In the genomic region with DNA sequence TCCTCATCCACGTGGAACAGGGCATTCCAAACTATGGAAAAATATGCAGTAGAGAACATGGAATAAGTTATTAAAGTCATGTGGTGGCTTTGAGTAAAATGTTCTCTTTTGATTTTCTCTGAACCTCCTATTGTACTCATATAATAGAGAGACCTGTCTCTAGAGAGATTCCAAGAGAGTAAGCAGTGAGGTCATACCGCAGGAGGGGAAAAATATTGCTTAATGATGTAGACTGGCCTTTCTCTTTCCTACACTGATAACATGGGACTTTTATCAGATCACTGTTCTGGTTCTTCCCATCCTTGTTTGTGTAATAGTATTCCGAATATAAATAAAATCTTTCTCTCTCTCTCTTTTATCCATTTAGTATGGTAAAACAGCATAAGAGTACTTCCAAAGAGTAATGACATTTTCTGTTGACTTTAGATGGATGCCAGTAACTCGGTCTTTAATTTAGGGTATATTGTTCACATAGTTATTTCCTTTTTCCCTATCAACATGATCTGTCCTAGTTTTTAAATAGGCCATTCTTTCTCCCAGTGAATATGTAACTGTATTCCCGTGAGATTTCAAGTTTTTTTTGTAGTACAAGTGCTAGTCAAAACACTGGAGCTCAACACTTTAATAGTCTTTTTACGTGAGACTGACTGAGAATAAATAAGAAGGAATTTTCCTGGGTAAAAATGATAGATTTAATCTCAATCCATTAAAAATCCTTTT, we compare ENCODE assay signal across 17 cellular contexts.
A peak's percentile ranks its signal among the peaks of the same experiment; 100 is the strongest.
DNase-seq lines count a peak whose midpoint lies in the region; ATAC-seq and TF ChIP-seq lines count a peak whose summit lies in the region.
"Had no signal": no experiment of that assay in that cellular context is flagged by ENCODE, and none has a peak within 500 bp of the region (broad histone marks: within the 10 kb centered on the region; RNA-seq: fewer than 3 reads in every experiment).

No MANE protein-coding gene starts in this region.

- H3K27ac Mint-ChIP-seq in H9 (no peak overlapping the region), natural killer cell (no peak overlapping the region)
- H3K27ac Mint-ChIP-seq: CD4-positive, alpha-beta memory T cell had no signal

- H3K14ac ChIP-seq in H9 (ENCODE audit: insufficient read depth, low read length) = no peak overlapping the region

- no peak overlapping the region for H2BK12ac ChIP-seq in H9 (ENCODE audit: insufficient read length, low read depth, low read length)

- ATAC-seq in HG02642 (IDR thresholded peaks at IDR 0.05; ENCODE audit: poor library complexity, unreplicated experiment) (no peak), natural killer cell (no peak)

- no peak overlapping the region for H3T11ph ChIP-seq in H9 (ENCODE audit: low read length)

- no peak overlapping the region for H3K18ac ChIP-seq in H9 (ENCODE audit: insufficient read length, low read depth, low read length)

- intact Hi-C loops in left ventricle myocardium inferior (cut with micrococcal nuclease) = no loop called here
- intact Hi-C loops in natural killer cell (cut with micrococcal nuclease) = no loop called here

- peak overlapping the region; percentile 64 for H3K27ac ChIP-seq in VCaP
- peak overlapping the region; percentile 18 for H3K27ac ChIP-seq in left ventricle myocardium inferior (replicated peaks)
- H3K27ac ChIP-seq in H9 (ENCODE audit: insufficient read length, low read depth, low read length) = no peak overlapping the region

- H3K27me3 Mint-ChIP-seq in H9 (ENCODE audit: low read depth) (no peaks in the 10 kb centered on the region), natural killer cell (ENCODE audit: low read depth in 2 of 2) (no peaks in the 10 kb centered on the region)

- H3K4ac ChIP-seq in H9 (ENCODE audit: low read depth, low read length) = no peak overlapping the region

- peaks cover 16% of the 10 kb centered on the region in 2 experiments for H3K4me1 Mint-ChIP-seq in H9
- no peaks in the 10 kb centered on the region for H3K4me1 Mint-ChIP-seq in natural killer cell
- H3K4me1 Mint-ChIP-seq: CD4-positive, alpha-beta memory T cell had no signal

- H4K91ac ChIP-seq in H9 (ENCODE audit: insufficient read length, low read depth, low read length) = no peak overlapping the region

- H3K27me3 ChIP-seq in left ventricle myocardium inferior (ENCODE audit: low read depth) (no peaks in the 10 kb centered on the region), H9 (ENCODE audit: insufficient read depth, low read length) (no peaks in the 10 kb centered on the region)

- no peak overlapping the region for H2BK120ac ChIP-seq in H9 (ENCODE audit: low read depth, low read length, poor library complexity, severe bottlenecking)

- no peak overlapping the region for H3K56ac ChIP-seq in H9 (ENCODE audit: insufficient read length, low read depth, low read length)

- H3K23me2 ChIP-seq in H9 (ENCODE audit: insufficient read length, low read depth, low read length, poor library complexity, severe bottlenecking) = no peaks in the 10 kb centered on the region

- no peaks in the 10 kb centered on the region for H3K79me1 ChIP-seq in H9 (ENCODE audit: insufficient read depth, low read depth, low read length, poor library complexity, severe bottlenecking)

- no peak overlapping the region for H2AFZ ChIP-seq in H9 (ENCODE audit: low read length)

- H3K9me3 ChIP-seq in left ventricle myocardium inferior (replicated peaks) (peaks cover 11% of the 10 kb centered on the region), H9 (ENCODE audit: control insufficient read depth, low read depth, low read length) (no peaks in the 10 kb centered on the region)

- no peak overlapping the region for H4K5ac ChIP-seq in H9 (ENCODE audit: insufficient read length, low read depth, low read length)

- no peak for TF ChIP-seq CTCF in LNCaP clone FGC (IDR thresholded peaks at IDR 0.05; ENCODE audit: control insufficient read depth, extremely low read depth, insufficient read depth)
- TF ChIP-seq CTCF in VCaP (conservative IDR thresholded peaks at IDR 0.05) = no peak
- no peak for TF ChIP-seq CTCF in fibroblast of mammary gland (conservative IDR thresholded peaks at IDR 0.05; ENCODE audit: control insufficient read depth, insufficient read depth, low read depth, low read length)
- no peak for TF ChIP-seq CTCF in left ventricle myocardium inferior (IDR thresholded peaks at IDR 0.05; ENCODE audit: borderline replicate concordance)
- TF ChIP-seq CTCF in H9 (conservative IDR thresholded peaks at IDR 0.05) = no peak
- no peak for TF ChIP-seq CTCF in natural killer cell (IDR thresholded peaks at IDR 0.05)

- H3K4me3 ChIP-seq in LNCaP clone FGC (ENCODE audit: low read depth, low read length) (no peak overlapping the region), fibroblast of mammary gland (ENCODE audit: control insufficient read depth, low read depth, low read length) (no peak overlapping the region), left ventricle myocardium inferior (no peak overlapping the region)

- H2BK20ac ChIP-seq in H9 (ENCODE audit: low read depth, low read length, poor library complexity, severe bottlenecking) = no peak overlapping the region

- no peak overlapping the region for H3K4me2 ChIP-seq in H9 (ENCODE audit: insufficient read depth, insufficient read length, low read length)

- no peaks in the 10 kb centered on the region for H3K79me2 ChIP-seq in H9 (ENCODE audit: insufficient read depth, low read length)

- no peak overlapping the region for H3K4me3 Mint-ChIP-seq in H9
- no peak overlapping the region for H3K4me3 Mint-ChIP-seq in natural killer cell
- H3K4me3 Mint-ChIP-seq: CD4-positive, alpha-beta memory T cell had no signal

- no peak overlapping the region for H2BK15ac ChIP-seq in H9 (ENCODE audit: low read depth, low read length)

- H2BK5ac ChIP-seq in H9 (ENCODE audit: insufficient read length, low read length) = no peak overlapping the region

- no peak overlapping the region for H2AK5ac ChIP-seq in H9 (ENCODE audit: insufficient read length, low read length)

- no peaks in the 10 kb centered on the region for H3K36me3 ChIP-seq in left ventricle myocardium inferior

- H4K20me1 ChIP-seq in H9 (ENCODE audit: control insufficient read depth, insufficient read depth, insufficient read length) = no peaks in the 10 kb centered on the region

- DNase-seq in LNCaP clone FGC (ENCODE audit: low read depth) (peak; percentile 58), fibroblast of mammary gland (ENCODE audit: low read depth) (peak; percentile 12), left ventricle myocardium inferior (no peak), NCI-H187 (lab: John Stamatoyannopoulos, UW) (no peak), H9 (no peak), natural killer cell (no peak)
- DNase-seq: C1 segment of cervical spinal cord; Calu3; CD4-positive, alpha-beta memory T cell; COR-L47; DMS53; DMS79 treated with DMSO at 0.1 percent for 48 hours; GF-D8; GOT3; HCEC 1CT had no signal

- H3K9me3 Mint-ChIP-seq in H9 = peaks cover 6 to 11% of the 10 kb centered on the region in 2 experiments; a peak in 4 of 5 replicates
- H3K9me3 Mint-ChIP-seq in natural killer cell = peaks cover 0 to 2% of the 10 kb centered on the region in 2 donors

- no peak overlapping the region for H3K9ac ChIP-seq in H9 (ENCODE audit: extremely low read depth, insufficient read length, low read length)

- no CpG with 5 or more reads among the region's 6 CpGs for WGBS in H9 (ENCODE audit: extremely low coverage, insufficient read length, low lambda C conversion rate)

- H4K8ac ChIP-seq in H9 (replicated peaks; ENCODE audit: insufficient read length, low read depth, low read length) = no peak overlapping the region

- no peak overlapping the region for H3K23ac ChIP-seq in H9 (ENCODE audit: insufficient read length, low read depth, low read length)

- H3K36me3 Mint-ChIP-seq in H9 (ENCODE audit: insufficient read depth in 1 of 3, low read depth in 3 of 3) = peaks cover 2 to 12% (median 7%) of the 10 kb centered on the region in 3 experiments; a peak in 6 of 7 replicates
- H3K36me3 Mint-ChIP-seq in natural killer cell = no peaks in the 10 kb centered on the region
- H3K36me3 Mint-ChIP-seq: CD4-positive, alpha-beta memory T cell had no signal

- H3K4me1 ChIP-seq in left ventricle myocardium inferior (peaks cover 4% of the 10 kb centered on the region), H9 (ENCODE audit: insufficient read depth, low read length) (peaks cover 2% of the 10 kb centered on the region; the same call in 1 of the 2 replicates)

Comparison
In these comparisons a context has a peak if more than half of its experiments do, and no peak if none do; other contexts are left out.
1. DNase-seq: peak in LNCaP clone FGC (single experiment) and fibroblast of mammary gland (single experiment); none in left ventricle myocardium inferior (single experiment), NCI-H187 (0 of 2), H9 (single experiment) and natural killer cell (single experiment).